ENCODE assay signal across 1 cellular context in the genomic region with DNA sequence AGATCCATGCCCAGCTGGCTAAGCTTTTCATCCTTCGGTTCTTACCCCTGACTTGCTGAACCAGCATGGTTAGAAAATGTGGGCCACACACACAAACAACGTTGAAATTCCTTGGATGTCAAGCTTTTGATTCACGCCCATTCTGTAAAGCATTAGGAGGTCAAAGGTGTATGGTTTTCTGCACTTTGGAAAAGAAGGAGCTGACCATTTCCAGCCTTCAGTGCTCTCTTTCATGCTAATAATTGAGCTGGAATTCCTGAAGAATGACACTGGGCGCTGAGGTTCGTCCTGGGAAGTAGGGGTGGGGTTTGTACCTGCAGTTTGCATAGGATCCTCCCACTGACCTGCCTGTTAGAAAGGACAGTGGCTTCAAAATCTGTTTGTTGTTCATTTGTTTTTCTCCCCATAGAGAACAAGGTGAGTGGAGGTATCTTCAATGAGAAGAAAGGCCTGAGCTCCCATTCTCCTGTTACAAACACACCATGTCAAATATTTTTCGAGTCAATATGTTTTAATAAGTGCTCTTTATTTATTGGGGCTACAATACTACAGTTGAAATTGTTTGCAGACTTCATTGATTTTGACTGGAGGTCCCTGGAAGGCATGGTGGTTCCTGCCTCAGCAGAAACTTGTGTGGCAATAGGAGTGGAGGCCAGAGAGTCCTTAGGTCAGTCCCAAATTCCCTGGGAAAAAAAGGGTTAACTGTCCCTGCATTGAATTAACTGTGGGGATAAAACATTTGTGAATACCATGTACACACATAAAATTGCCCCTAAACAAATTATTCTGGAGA.
TF ChIP-seq lines count a peak whose summit lies in the region.

No MANE protein-coding gene starts in this region.

TF ChIP-seq in HepG2, 621 proteins besides CTCF, POLR2A, EP300 and RAD21:
- TF ChIP-seq SAP130 (CRISPR knock-in tag; IDR thresholded peaks at IDR 0.05; ENCODE audit: low read depth) (0 out of 2 replicates have a peak, but pooled peaks have one; percentile 16), KDM3A (CRISPR knock-in tag; IDR thresholded peaks at IDR 0.05; ENCODE audit: low read depth) (no peak), FOSL2 (CRISPR knock-in tag; IDR thresholded peaks at IDR 0.05) (peak; percentile 69), TFDP2 (CRISPR knock-in tag; IDR thresholded peaks at IDR 0.05) (no peak), ZNF331 (CRISPR knock-in tag; IDR thresholded peaks at IDR 0.05) (peak; percentile 44; the same call in 1 of the 2 replicates), MAFF (IDR thresholded peaks at IDR 0.05; ENCODE audit: low read depth, low read length) (0 out of 2 replicates have a peak, but pooled peaks have one; percentile 23), ZNF652 (CRISPR knock-in tag; IDR thresholded peaks at IDR 0.05; ENCODE audit: borderline replicate concordance, low read depth) (peak; percentile 47; the same call in 1 of the 2 replicates), TEAD3 (CRISPR knock-in tag; optimal IDR thresholded peaks at IDR 0.05; ENCODE audit: borderline replicate concordance) (peak; percentile 78), RAD51 (IDR thresholded peaks at IDR 0.05; ENCODE audit: borderline replicate concordance) (no peak), RARA (CRISPR knock-in tag; IDR thresholded peaks at IDR 0.05) (0 out of 2 replicates have a peak, but pooled peaks have one; percentile 8), ZEB1 (IDR thresholded peaks at IDR 0.05; ENCODE audit: insufficient replicate concordance, low read depth) (peak; percentile 43), KLF16 (CRISPR knock-in tag; IDR thresholded peaks at IDR 0.05) (no peak), ARID5B (CRISPR knock-in tag; IDR thresholded peaks at IDR 0.05) (peak; percentile 25), HHEX (CRISPR knock-in tag; IDR thresholded peaks at IDR 0.05) (peak; percentile 45; the same call in 1 of the 2 replicates), FOXP1 (IDR thresholded peaks at IDR 0.05) (no peak), FOXP1 (CRISPR knock-in tag; IDR thresholded peaks at IDR 0.05) (peak; percentile 20; the same call in 1 of the 2 replicates), JUN (CRISPR knock-in tag; IDR thresholded peaks at IDR 0.05) (0 out of 2 replicates have a peak, but pooled peaks have one; percentile 21), BCL6 (CRISPR knock-in tag; IDR thresholded peaks at IDR 0.05) (peak; percentile 88), NR2F6 (IDR thresholded peaks at IDR 0.05) (no peak), NR2F6 (CRISPR knock-in tag; IDR thresholded peaks at IDR 0.05) (0 out of 2 replicates have a peak, but pooled peaks have one; percentile 38), ZNF333 (CRISPR knock-in tag; IDR thresholded peaks at IDR 0.05; ENCODE audit: borderline replicate concordance) (no peak), MAFK (conservative IDR thresholded peaks at IDR 0.05 in 1 of 2, IDR thresholded peaks at IDR 0.05 in 1 of 2; ENCODE audit: low read length in 2 of 2) (0 out of 4 replicates have a peak, but pooled peaks of 1 of the 2 experiments have one; percentile 0), ZNF33A (CRISPR knock-in tag; IDR thresholded peaks at IDR 0.05; ENCODE audit: borderline replicate concordance) (no peak), ZNF629 (CRISPR knock-in tag; conservative IDR thresholded peaks at IDR 0.05) (no peak), RXRB (CRISPR knock-in tag; IDR thresholded peaks at IDR 0.05; ENCODE audit: borderline replicate concordance) (peak; percentile 17; the same call in 1 of the 2 replicates)
- TF ChIP-seq, protein P1, sequence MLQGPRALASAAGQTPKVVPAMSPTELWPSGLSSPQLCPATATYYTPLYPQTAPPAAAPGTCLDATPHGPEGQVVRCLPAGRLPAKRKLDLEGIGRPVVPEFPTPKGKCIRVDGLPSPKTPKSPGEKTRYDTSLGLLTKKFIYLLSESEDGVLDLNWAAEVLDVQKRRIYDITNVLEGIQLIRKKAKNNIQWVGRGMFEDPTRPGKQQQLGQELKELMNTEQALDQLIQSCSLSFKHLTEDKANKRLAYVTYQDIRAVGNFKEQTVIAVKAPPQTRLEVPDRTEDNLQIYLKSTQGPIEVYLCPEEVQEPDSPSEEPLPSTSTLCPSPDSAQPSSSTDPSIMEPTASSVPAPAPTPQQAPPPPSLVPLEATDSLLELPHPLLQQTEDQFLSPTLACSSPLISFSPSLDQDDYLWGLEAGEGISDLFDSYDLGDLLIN (CRISPR knock-in tag; IDR thresholded peaks at IDR 0.05; ENCODE audit: borderline replicate concordance), result no peak
- TF ChIP-seq, protein P2, sequence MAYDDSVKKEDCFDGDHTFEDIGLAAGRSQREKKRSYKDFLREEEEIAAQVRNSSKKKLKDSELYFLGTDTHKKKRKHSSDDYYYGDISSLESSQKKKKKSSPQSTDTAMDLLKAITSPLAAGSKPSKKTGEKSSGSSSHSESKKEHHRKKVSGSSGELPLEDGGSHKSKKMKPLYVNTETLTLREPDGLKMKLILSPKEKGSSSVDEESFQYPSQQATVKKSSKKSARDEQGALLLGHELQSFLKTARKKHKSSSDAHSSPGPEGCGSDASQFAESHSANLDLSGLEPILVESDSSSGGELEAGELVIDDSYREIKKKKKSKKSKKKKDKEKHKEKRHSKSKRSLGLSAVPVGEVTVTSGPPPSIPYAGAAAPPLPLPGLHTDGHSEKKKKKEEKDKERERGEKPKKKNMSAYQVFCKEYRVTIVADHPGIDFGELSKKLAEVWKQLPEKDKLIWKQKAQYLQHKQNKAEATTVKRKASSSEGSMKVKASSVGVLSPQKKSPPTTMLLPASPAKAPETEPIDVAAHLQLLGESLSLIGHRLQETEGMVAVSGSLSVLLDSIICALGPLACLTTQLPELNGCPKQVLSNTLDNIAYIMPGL (CRISPR knock-in tag; IDR thresholded peaks at IDR 0.05; ENCODE audit: borderline replicate concordance in 1 of 2, low read depth in 1 of 2), result no peak
